ENCODE assay signal across 13 cellular contexts in the genomic region with DNA sequence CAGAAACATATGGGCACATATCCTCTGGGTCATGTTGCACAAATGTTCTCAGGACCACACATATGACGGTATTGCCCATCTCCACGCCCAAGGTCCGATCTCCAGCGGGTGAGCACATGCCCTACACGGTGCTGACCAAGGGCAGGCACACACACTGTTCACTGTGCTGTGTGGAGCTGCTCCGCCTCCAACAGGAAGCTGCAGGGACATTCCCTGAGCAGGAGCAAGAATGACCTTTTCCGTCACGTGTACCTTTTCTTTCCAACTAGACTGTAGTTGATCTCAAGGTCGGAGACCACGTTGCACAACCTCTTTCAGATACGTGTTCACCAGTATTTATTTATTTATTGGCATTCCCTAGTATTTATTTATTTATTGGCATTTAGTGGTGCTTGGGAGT. TPM values are rescaled to one million over a fixed set of nuclear protein-coding genes. Genes with fewer than 3 reads are reported as not detected.
DNase-seq lines count a peak whose midpoint lies in the region; ATAC-seq and TF ChIP-seq lines count a peak whose summit lies in the region.
"Had no signal": no experiment of that assay in that cellular context is flagged by ENCODE, and none has a peak within 500 bp of the region (broad histone marks: within the 10 kb centered on the region; RNA-seq: fewer than 3 reads in every experiment).

No MANE protein-coding gene starts in this region.

- peak overlapping the region; percentile 76 for H3K27ac ChIP-seq in lower lobe of right lung
- peak overlapping the region; percentile 69 for H3K27ac ChIP-seq in suprapubic skin
- H3K27ac ChIP-seq: brain microvascular endothelial cell, prostate gland had no signal

- TF ChIP-seq EP300 in suprapubic skin (IDR thresholded peaks at IDR 0.05), result no peak

- no peak overlapping the region for H3K4me3 Mint-ChIP-seq in activated T-helper 2 cell treated with anti-CD3 and anti-CD28 coated beads, Interferon-gamma antibody, Interleukin-2, Interleukin-4, amounts not matched to agents 10 μg/mL and 5 μg/mL and 100 μg/mL, durations not matched to agents 14 hours and 24 hours and 36 hours (ENCODE audit: low read depth)
- no peak overlapping the region for H3K4me3 Mint-ChIP-seq in osteocyte (ENCODE audit: unreplicated experiment)
- H3K4me3 Mint-ChIP-seq: CD8-positive, alpha-beta memory T cell had no signal

- no peak for TF ChIP-seq POLR2A in suprapubic skin (IDR thresholded peaks at IDR 0.05)

- peaks cover 41% of the 10 kb centered on the region for H3K9me3 Mint-ChIP-seq in activated T-helper 2 cell treated with anti-CD3 and anti-CD28 coated beads, Interferon-gamma antibody, Interleukin-2, Interleukin-4, amounts not matched to agents 10 μg/mL and 5 μg/mL and 100 μg/mL, durations not matched to agents 14 hours and 24 hours and 36 hours
- H3K9me3 Mint-ChIP-seq in osteocyte (ENCODE audit: unreplicated experiment), result no peaks in the 10 kb centered on the region
- H3K9me3 Mint-ChIP-seq: CD8-positive, alpha-beta memory T cell had no signal

- H3K27me3 Mint-ChIP-seq in activated T-helper 2 cell treated with anti-CD3 and anti-CD28 coated beads, Interferon-gamma antibody, Interleukin-2, Interleukin-4, amounts not matched to agents 10 μg/mL and 5 μg/mL and 100 μg/mL, durations not matched to agents 14 hours and 24 hours and 36 hours (ENCODE audit: low read depth), result no peaks in the 10 kb centered on the region
- peaks cover 27% of the 10 kb centered on the region for H3K27me3 Mint-ChIP-seq in osteocyte (ENCODE audit: unreplicated experiment)

- no peaks in the 10 kb centered on the region for H3K27me3 ChIP-seq in lower lobe of right lung (ENCODE audit: low read depth)
- H3K27me3 ChIP-seq in suprapubic skin, result no peaks in the 10 kb centered on the region
- H3K27me3 ChIP-seq: brain microvascular endothelial cell had no signal

- H3K9me3 ChIP-seq in lower lobe of right lung (no peaks in the 10 kb centered on the region), suprapubic skin (no peaks in the 10 kb centered on the region)
- H3K9me3 ChIP-seq: prostate gland had no signal

- ATAC-seq in esophagus mucosa (peak; percentile 75), lower lobe of right lung (peak; percentile 78 to 83), GM21528 (IDR thresholded peaks at IDR 0.05; ENCODE audit: low FRiP score, unreplicated experiment) (no peak), HG02981 (IDR thresholded peaks at IDR 0.05; ENCODE audit: unreplicated experiment) (no peak)

- TF ChIP-seq CTCF in lower lobe of right lung (IDR thresholded peaks at IDR 0.05) (no peak), suprapubic skin (IDR thresholded peaks at IDR 0.05) (no peak), osteocyte (IDR thresholded peaks at IDR 0.05) (no peak)

- peaks cover 12% of the 10 kb centered on the region for H3K4me1 ChIP-seq in lower lobe of right lung
- peaks cover 14% of the 10 kb centered on the region for H3K4me1 ChIP-seq in suprapubic skin
- H3K4me1 ChIP-seq: prostate gland had no signal

- peaks cover 40% of the 10 kb centered on the region for H3K36me3 Mint-ChIP-seq in activated T-helper 2 cell treated with anti-CD3 and anti-CD28 coated beads, Interferon-gamma antibody, Interleukin-2, Interleukin-4, amounts not matched to agents 10 μg/mL and 5 μg/mL and 100 μg/mL, durations not matched to agents 14 hours and 24 hours and 36 hours (ENCODE audit: low read depth)
- H3K36me3 Mint-ChIP-seq in osteocyte (ENCODE audit: unreplicated experiment), result no peaks in the 10 kb centered on the region

- no peak for DNase-seq in activated T-helper 2 cell treated with anti-CD3 and anti-CD28 coated beads, Interferon-gamma antibody, Interleukin-2, Interleukin-4, amounts not matched to agents 10 μg/mL and 5 μg/mL and 100 μg/mL, durations not matched to agents 14 hours and 24 hours and 36 hours (ENCODE audit: low spot score)
- DNase-seq in lower lobe of right lung, result peak; percentile 61
- DNase-seq in suprapubic skin (ENCODE audit: low spot score in 2 of 2), result peak in 1 of 2 donors; percentile 74
- DNase-seq in osteocyte (ENCODE audit: extremely low spot score, unreplicated experiment), result no peak
- DNase-seq: activated CD4-positive, CD25-positive, alpha-beta regulatory T cell treated with anti-CD3 and anti-CD28 coated beads, Interleukin-2, amount 50 U/mL, for 72 hours; brain microvascular endothelial cell; CD8-positive, alpha-beta memory T cell; SW 1271 had no signal

- peak overlapping the region; percentile 87 for H3K27ac Mint-ChIP-seq in activated T-helper 2 cell treated with anti-CD3 and anti-CD28 coated beads, Interferon-gamma antibody, Interleukin-2, Interleukin-4, amounts not matched to agents 10 μg/mL and 5 μg/mL and 100 μg/mL, durations not matched to agents 14 hours and 24 hours and 36 hours
- no peak overlapping the region for H3K27ac Mint-ChIP-seq in osteocyte (ENCODE audit: unreplicated experiment)
- H3K27ac Mint-ChIP-seq: CD8-positive, alpha-beta memory T cell had no signal

- H3K36me3 ChIP-seq in lower lobe of right lung (no peaks in the 10 kb centered on the region), suprapubic skin (no peaks in the 10 kb centered on the region)
- H3K36me3 ChIP-seq: brain microvascular endothelial cell, prostate gland had no signal

- intact Hi-C loops in activated T-helper 2 cell treated with anti-CD3 and anti-CD28 coated beads, Interferon-gamma antibody, Interleukin-2, Interleukin-4, amounts not matched to agents 10 μg/mL and 5 μg/mL and 100 μg/mL, durations not matched to agents 14 hours and 24 hours and 36 hours (cut with micrococcal nuclease), result loop anchor here (2.0 kb wide), 1 partner anchor 55 kb away; no protein-coding TSS in a partner anchor
- intact Hi-C loops in lower lobe of right lung (cut with DNase I), result no loop called here

- peaks cover 35% of the 10 kb centered on the region for H3K4me1 Mint-ChIP-seq in activated T-helper 2 cell treated with anti-CD3 and anti-CD28 coated beads, Interferon-gamma antibody, Interleukin-2, Interleukin-4, amounts not matched to agents 10 μg/mL and 5 μg/mL and 100 μg/mL, durations not matched to agents 14 hours and 24 hours and 36 hours (ENCODE audit: low read depth)
- no peaks in the 10 kb centered on the region for H3K4me1 Mint-ChIP-seq in osteocyte (ENCODE audit: unreplicated experiment)
- H3K4me1 Mint-ChIP-seq: CD8-positive, alpha-beta memory T cell had no signal

- 89% methylated on average over 11 of the region's 11 CpGs for WGBS in suprapubic skin

- H3K4me3 ChIP-seq in lower lobe of right lung, result no peak overlapping the region
- no peak overlapping the region for H3K4me3 ChIP-seq in suprapubic skin
- H3K4me3 ChIP-seq: prostate gland had no signal

RNA-seq across cellular contexts. Expression of gene B3GNT5, which starts 41.7 kb away (rescaled TPM):
- 41.0 and 41.7 TPM in 2 replicates for total RNA-seq in activated T-helper 2 cell treated with anti-CD3 and anti-CD28 coated beads, Interferon-gamma antibody, Interleukin-2, Interleukin-4, amounts not matched to agents 10 μg/mL and 5 μg/mL and 100 μg/mL, durations not matched to agents 14 hours and 24 hours and 36 hours
- 70.7 TPM for total RNA-seq in esophagus mucosa
- total RNA-seq in lower lobe of right lung, result 30.8 TPM
- 10 to 100 TPM; 14.6 to 30.8 (median 27.5) TPM for total RNA-seq in suprapubic skin
- 20.6 and 24.3 TPM in 2 replicates for total RNA-seq in osteocyte

RNA-seq across cellular contexts. Expression of gene LAMP3, which starts 48.9 kb away (rescaled TPM):
- 3.4 and 3.8 TPM in 2 replicates for total RNA-seq in activated T-helper 2 cell treated with anti-CD3 and anti-CD28 coated beads, Interferon-gamma antibody, Interleukin-2, Interleukin-4, amounts not matched to agents 10 μg/mL and 5 μg/mL and 100 μg/mL, durations not matched to agents 14 hours and 24 hours and 36 hours
- total RNA-seq in esophagus mucosa (4.5 TPM), lower lobe of right lung (285 TPM), suprapubic skin (1 to 10 TPM in 3 of 4 donors, under 1 TPM in 1; 0.64 to 5.6 (median 1.7) TPM), osteocyte (2.3 and 2.9 TPM in 2 replicates)
- total RNA-seq: HT-29 had no signal

Comparison
In these comparisons a context has a peak if more than half of its experiments do, and no peak if none do; other contexts are left out.
1. ATAC-seq: peak in esophagus mucosa (single experiment) and lower lobe of right lung (2 of 2); none in GM21528 (single experiment) and HG02981 (single experiment).
2. RNA of gene LAMP3, which starts 48.9 kb away (total RNA-seq): 285 TPM in lower lobe of right lung (single experiment); 4.5 TPM in esophagus mucosa (single experiment), 3.4 to 3.8 TPM in activated T-helper 2 cell treated with anti-CD3 and anti-CD28 coated beads, Interferon-gamma antibody, Interleukin-2, Interleukin-4, amounts not matched to agents 10 μg/mL and 5 μg/mL and 100 μg/mL, durations not matched to agents 14 hours and 24 hours and 36 hours, 2.3 to 2.9 TPM in osteocyte and 0.64 to 5.6 TPM in suprapubic skin; every median in the first group is over 10 times any median in the second.